1 cellular context compared by ENCODE assay signal in the genomic region with DNA sequence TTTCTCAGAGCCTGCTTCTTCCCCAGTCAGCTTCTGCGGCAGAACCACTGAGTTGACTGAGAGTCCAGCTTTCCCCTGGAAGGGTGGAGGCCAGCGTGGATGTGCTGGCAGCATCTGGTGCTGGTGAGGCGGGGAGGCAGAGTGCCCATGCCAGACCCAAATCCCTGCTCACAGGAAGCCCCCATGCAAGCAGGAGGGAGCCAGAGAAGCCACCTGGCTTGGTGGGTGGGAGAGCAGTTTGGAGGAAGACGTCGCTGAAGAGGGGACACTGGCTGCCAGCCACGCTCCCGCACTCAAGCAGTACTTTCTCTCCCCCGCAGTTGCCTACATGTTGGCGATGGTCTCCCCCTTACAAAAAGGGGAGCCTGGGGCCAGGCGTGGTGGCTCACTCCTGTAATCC.
TF ChIP-seq lines count a peak whose summit lies in the region.

No MANE protein-coding gene starts in this region.

TF ChIP-seq in H1, 55 proteins besides CTCF, POLR2A, EP300 and RAD21:
- TF ChIP-seq, protein P1, sequence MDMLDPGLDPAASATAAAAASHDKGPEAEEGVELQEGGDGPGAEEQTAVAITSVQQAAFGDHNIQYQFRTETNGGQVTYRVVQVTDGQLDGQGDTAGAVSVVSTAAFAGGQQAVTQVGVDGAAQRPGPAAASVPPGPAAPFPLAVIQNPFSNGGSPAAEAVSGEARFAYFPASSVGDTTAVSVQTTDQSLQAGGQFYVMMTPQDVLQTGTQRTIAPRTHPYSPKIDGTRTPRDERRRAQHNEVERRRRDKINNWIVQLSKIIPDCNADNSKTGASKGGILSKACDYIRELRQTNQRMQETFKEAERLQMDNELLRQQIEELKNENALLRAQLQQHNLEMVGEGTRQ (IDR thresholded peaks at IDR 0.05; ENCODE audit: low read length) = no peak
- TF ChIP-seq HDAC6 (IDR thresholded peaks at IDR 0.05; ENCODE audit: low read depth, low read length) (no peak), RFX5 (IDR thresholded peaks at IDR 0.05; ENCODE audit: borderline replicate concordance, low read depth, low read length) (no peak), SIN3A (conservative IDR thresholded peaks at IDR 0.05 in 1 of 2, IDR thresholded peaks at IDR 0.05 in 1 of 2; ENCODE audit: low read depth in 1 of 2, low read length in 2 of 2) (no peak), YY1 (IDR thresholded peaks at IDR 0.05; ENCODE audit: low read depth, low read length) (no peak), SP2 (IDR thresholded peaks at IDR 0.05; ENCODE audit: low read length) (no peak), PHF8 (conservative IDR thresholded peaks at IDR 0.05; ENCODE audit: low read depth, low read length) (no peak), NRF1 (IDR thresholded peaks at IDR 0.05; ENCODE audit: low read depth, low read length) (no peak), TEAD4 (IDR thresholded peaks at IDR 0.05; ENCODE audit: low read depth, low read length) (no peak), SAP30 (IDR thresholded peaks at IDR 0.05; ENCODE audit: insufficient read depth, insufficient replicate concordance, low read length) (no peak), CBX5 (IDR thresholded peaks at IDR 0.05; ENCODE audit: low read depth, low read length) (no peak), TAF7 (optimal IDR thresholded peaks at IDR 0.05; ENCODE audit: borderline replicate concordance, low read depth, low read length) (no peak), CTBP2 (IDR thresholded peaks at IDR 0.05; ENCODE audit: borderline replicate concordance, insufficient read depth, insufficient read length, low read length) (no peak), ASH2L (IDR thresholded peaks at IDR 0.05; ENCODE audit: low read length) (no peak), CEBPB (IDR thresholded peaks at IDR 0.05; ENCODE audit: low read depth, low read length) (no peak), TAF1 (IDR thresholded peaks at IDR 0.05; ENCODE audit: low read depth, low read length) (no peak), KDM5A (IDR thresholded peaks at IDR 0.05; ENCODE audit: low read length) (no peak), BACH1 (IDR thresholded peaks at IDR 0.05; ENCODE audit: low read length) (no peak)
